Comparison of ENCODE assay signal across 16 cellular contexts in the genomic region with DNA sequence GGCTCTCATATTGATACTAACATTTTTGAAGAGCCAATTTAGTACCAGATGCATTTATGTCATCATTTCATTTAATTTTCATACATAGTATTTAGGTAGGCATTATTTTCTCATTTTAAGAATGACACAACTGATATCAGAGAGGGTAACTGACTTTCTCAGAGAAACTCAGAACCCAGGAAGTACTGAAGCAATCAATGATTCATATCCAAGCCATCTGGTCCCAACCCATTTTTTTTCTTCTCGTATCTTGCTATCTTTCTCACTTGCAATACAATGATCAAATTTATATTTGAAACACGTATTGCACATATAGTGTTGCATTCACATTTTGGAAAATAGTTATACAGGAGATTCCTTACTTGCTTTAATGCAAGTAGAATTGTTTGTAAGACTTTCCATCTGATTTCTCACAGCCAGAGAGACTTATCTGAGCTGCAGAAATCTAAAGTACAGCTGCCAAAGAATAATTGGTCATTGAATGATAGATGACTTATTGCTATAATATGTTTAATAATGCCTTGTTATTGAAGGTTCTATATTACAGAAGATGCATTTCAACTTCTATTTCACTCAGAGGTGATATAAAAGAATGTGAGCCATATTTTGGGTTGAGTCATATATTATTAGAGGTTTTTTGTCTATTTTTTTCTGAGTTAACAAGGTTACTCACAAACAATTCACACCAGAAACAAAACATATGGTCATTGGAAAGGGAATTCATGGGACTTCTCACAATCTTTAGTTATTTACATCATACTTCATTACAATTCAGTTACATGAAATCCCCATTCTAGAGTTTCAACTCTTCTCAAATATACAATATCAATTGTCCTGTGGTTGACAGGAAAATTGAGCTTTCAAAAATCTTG.
A peak's percentile ranks its signal among the peaks of the same experiment; 100 is the strongest.
DNase-seq lines count a peak whose midpoint lies in the region; ATAC-seq and TF ChIP-seq lines count a peak whose summit lies in the region.
"Had no signal": no experiment of that assay in that cellular context is flagged by ENCODE, and none has a peak within 500 bp of the region (broad histone marks: within the 10 kb centered on the region; RNA-seq: fewer than 3 reads in every experiment).

No MANE protein-coding gene starts in this region.

- H3K9me2 ChIP-seq in SK-N-SH = no peaks in the 10 kb centered on the region

- DNase-seq in AG08395 (ENCODE audit: low spot score) (peak; percentile 17), IMR-90 (peak; percentile 63), SK-N-SH (no peak), fibroblast of pulmonary artery (ENCODE audit: low read depth) (peak; percentile 49), D341Med (ENCODE audit: low spot score) (no peak), C1 segment of cervical spinal cord (lab: John Stamatoyannopoulos, UW) (no peak)
- DNase-seq: activated CD4-positive, alpha-beta T cell treated with anti-CD3 and anti-CD28 coated beads, Interleukin-2, amount 10 ng/mL, durations not matched to agents 24 days and 14 days; amniotic stem cell; COR-L47; H7; mesendoderm; NCI-H187 treated with DMSO at 0.1 percent for 48 hours; NCI-H748 treated with DMSO at 0.1 percent for 48 hours had no signal

- H3K36me3 ChIP-seq in IMR-90 (ENCODE audit: control insufficient read depth, insufficient read depth, low read length) (no peaks in the 10 kb centered on the region), SK-N-SH (replicated peaks in 1 of 2; ENCODE audit: control insufficient read depth in 1 of 2, insufficient read depth in 2 of 2, low read length in 1 of 2) (no peaks in the 10 kb centered on the region)
- H3K36me3 ChIP-seq: neutrophil had no signal

- H3K4me3 ChIP-seq in IMR-90 (ENCODE audit: insufficient read depth, low read depth, low read length) (no peak overlapping the region), SK-N-SH (ENCODE audit: low read depth in 2 of 2, low read length in 1 of 2) (no peak overlapping the region), fibroblast of pulmonary artery (replicated peaks; ENCODE audit: low read depth, low read length) (no peak overlapping the region)

- H3K9ac ChIP-seq in IMR-90 (ENCODE audit: low read depth, low read length) (no peak overlapping the region), SK-N-SH (no peak overlapping the region)

- H3K56ac ChIP-seq in IMR-90 (ENCODE audit: extremely low read depth, insufficient read depth, low read length) = no peak overlapping the region

- no peak overlapping the region for H2BK5ac ChIP-seq in IMR-90 (ENCODE audit: low read depth, low read length, poor library complexity, severe bottlenecking)

- ATAC-seq in IMR-90 (ENCODE audit: low read depth) (no peak), HG02759 (IDR thresholded peaks at IDR 0.05; ENCODE audit: unreplicated experiment) (no peak), GM19455 (IDR thresholded peaks at IDR 0.05; ENCODE audit: unreplicated experiment) (no peak)

- CTCF ChIA-PET in IMR-90 (lab: Yijun Ruan, JAX) (no interaction called here), SK-N-SH (lab: Yijun Ruan, JAX) (no interaction called here)

- no peak overlapping the region for H3K4ac ChIP-seq in IMR-90 (ENCODE audit: low read depth, low read length)

- no peak for TF ChIP-seq EP300 in SK-N-SH (IDR thresholded peaks at IDR 0.05; ENCODE audit: borderline replicate concordance in 1 of 2, low read depth in 1 of 2, low read length in 1 of 2)

- H3K4me2 ChIP-seq in IMR-90 (ENCODE audit: low read depth, low read length) = no peak overlapping the region
- H3K4me2 ChIP-seq in SK-N-SH = no peak overlapping the region

- no peak overlapping the region for H3K14ac ChIP-seq in IMR-90 (replicated peaks; ENCODE audit: low read depth, low read length)

- H4K8ac ChIP-seq in IMR-90 (ENCODE audit: low read depth in 2 of 2, low read length in 2 of 2) = no peak overlapping the region

- H3K18ac ChIP-seq in IMR-90 (ENCODE audit: low read depth, low read length) = no peak overlapping the region

- TF ChIP-seq RAD21 in IMR-90 (IDR thresholded peaks at IDR 0.05; ENCODE audit: low read length) = no peak
- TF ChIP-seq RAD21 in SK-N-SH (IDR thresholded peaks at IDR 0.05; ENCODE audit: low read length) = no peak

- no peak overlapping the region for H4K5ac ChIP-seq in IMR-90 (ENCODE audit: low read depth, low read length)

- 0 out of 3 replicates have a peak overlapping the region, but pooled peaks have one; percentile 34 for H2BK15ac ChIP-seq in IMR-90 (ENCODE audit: low read depth, low read length)

- 0 out of 2 replicates have a peak, but pooled peaks cover 7% of the 10 kb centered on the region for H3K9me1 ChIP-seq in IMR-90 (ENCODE audit: insufficient read depth, low read length)

- intact Hi-C loops in IMR-90 (cut with micrococcal nuclease) = no loop called here

- H2AFZ ChIP-seq in IMR-90 (replicated peaks; ENCODE audit: low read length, poor library complexity) (no peak overlapping the region), SK-N-SH (ENCODE audit: low read depth) (no peak overlapping the region)

- no TSS peak for BruUV-seq in IMR-90 (replicated peaks; lab: Mats Ljungman, UMichigan)

- H2BK120ac ChIP-seq in IMR-90 (ENCODE audit: low read depth, low read length) = 0 out of 2 replicates have a peak overlapping the region, but pooled peaks have one; percentile 41

- H2AK9ac ChIP-seq in IMR-90 (replicated peaks; ENCODE audit: low read depth, low read length, poor library complexity) = no peak overlapping the region

- H3K27me3 ChIP-seq in IMR-90 (ENCODE audit: control insufficient read depth, insufficient read depth, low read length) = no peaks in the 10 kb centered on the region
- no peaks in the 10 kb centered on the region for H3K27me3 ChIP-seq in SK-N-SH (ENCODE audit: insufficient read depth)
- H3K27me3 ChIP-seq: neutrophil had no signal

- TF ChIP-seq POLR2A in IMR-90 (IDR thresholded peaks at IDR 0.05; ENCODE audit: low read depth, low read length) = no peak

- no peak overlapping the region for H3K27ac ChIP-seq in IMR-90 (ENCODE audit: insufficient read depth, low read length)
- H3K27ac ChIP-seq in SK-N-SH (ENCODE audit: low read depth in 2 of 2, low read length in 1 of 2) = peak overlapping the region in 1 of 2 experiments; percentile 50; a peak in 2 of 4 replicates
- H3K27ac ChIP-seq: neutrophil had no signal

- no peak for TF ChIP-seq CTCF in IMR-90 (conservative IDR thresholded peaks at IDR 0.05; ENCODE audit: low read depth, low read length)
- TF ChIP-seq CTCF in SK-N-SH (IDR thresholded peaks at IDR 0.05) = no peak
- TF ChIP-seq CTCF in fibroblast of pulmonary artery (IDR thresholded peaks at IDR 0.05; ENCODE audit: low read length, missing control alignments) = no peak

- H3K23ac ChIP-seq in IMR-90 (ENCODE audit: low read depth, low read length) = no peak overlapping the region

- H3K4me1 ChIP-seq in IMR-90 (ENCODE audit: control insufficient read depth, insufficient read depth, low read length) (peaks cover 8% of the 10 kb centered on the region; the same call in 1 of the 2 replicates), SK-N-SH (ENCODE audit: control insufficient read depth in 1 of 2, insufficient read depth in 2 of 2, low read depth in 1 of 2, low read length in 1 of 2) (peaks cover 0 to 13% of the 10 kb centered on the region in 2 experiments; a peak in 2 of 4 replicates)

- H2BK20ac ChIP-seq in IMR-90 (ENCODE audit: low read depth, low read length) = 0 out of 2 replicates have a peak overlapping the region, but pooled peaks have one; percentile 60

- no CpG with 5 or more reads among the region's 2 CpGs for WGBS in IMR-90 (ENCODE audit: extremely low coverage in 2 of 2, insufficient read length in 1 of 2), 2 experiments
- WGBS in SK-N-SH (ENCODE audit: low lambda C conversion rate) = 9% methylated on average over 2 of the region's 2 CpGs

- dilution Hi-C loops in IMR-90 (cut with HindIII; ENCODE audit: low sequenced_read_pairs, unreplicated experiment) = no loop called here

- H4K20me1 ChIP-seq in IMR-90 (ENCODE audit: insufficient read depth, low read length) (no peaks in the 10 kb centered on the region), SK-N-SH (ENCODE audit: insufficient read depth) (no peaks in the 10 kb centered on the region)

- H4K91ac ChIP-seq in IMR-90 (ENCODE audit: insufficient read depth, low read depth, low read length) = no peak overlapping the region

- no peak overlapping the region; the same call in 1 of the 2 replicates for H2AK5ac ChIP-seq in IMR-90 (ENCODE audit: low read depth, low read length)

- H3K9me3 ChIP-seq in IMR-90 (ENCODE audit: control insufficient read depth, insufficient read depth, low read length) = no peaks in the 10 kb centered on the region
- no peaks in the 10 kb centered on the region for H3K9me3 ChIP-seq in SK-N-SH
- H3K9me3 ChIP-seq: neutrophil had no signal

- no peaks in the 10 kb centered on the region for H3K79me1 ChIP-seq in IMR-90 (ENCODE audit: low read depth in 1 of 2, low read length in 2 of 2)

- H3F3A ChIP-seq in SK-N-SH (replicated peaks; ENCODE audit: insufficient read depth) = peaks cover 26% of the 10 kb centered on the region

- in situ Hi-C loops in IMR-90 (cut with MboI; ENCODE audit: low sequenced_read_pairs) = no loop called here

- POLR2A ChIA-PET in IMR-90 (lab: Charles Lee; ENCODE audit: unreplicated experiment) (no interaction called here), SK-N-SH (lab: Yijun Ruan, JAX) (no interaction called here)

- no peaks in the 10 kb centered on the region for H3K79me2 ChIP-seq in SK-N-SH (ENCODE audit: insufficient read depth)

TF ChIP-seq in IMR-90, 13 proteins besides CTCF, POLR2A, EP300 and RAD21:
- TF ChIP-seq NFE2L2 (IDR thresholded peaks at IDR 0.05; ENCODE audit: low read depth, low read length) (no peak), BHLHE40 (IDR thresholded peaks at IDR 0.05; ENCODE audit: low read depth, low read length) (no peak), CEBPB (IDR thresholded peaks at IDR 0.05; ENCODE audit: low read depth, low read length) (peak; percentile 78; the same call in 1 of the 2 replicates)

TF ChIP-seq in SK-N-SH, 30 proteins besides CTCF, POLR2A, EP300 and RAD21 (continues in another document):
- TF ChIP-seq, protein P1, sequence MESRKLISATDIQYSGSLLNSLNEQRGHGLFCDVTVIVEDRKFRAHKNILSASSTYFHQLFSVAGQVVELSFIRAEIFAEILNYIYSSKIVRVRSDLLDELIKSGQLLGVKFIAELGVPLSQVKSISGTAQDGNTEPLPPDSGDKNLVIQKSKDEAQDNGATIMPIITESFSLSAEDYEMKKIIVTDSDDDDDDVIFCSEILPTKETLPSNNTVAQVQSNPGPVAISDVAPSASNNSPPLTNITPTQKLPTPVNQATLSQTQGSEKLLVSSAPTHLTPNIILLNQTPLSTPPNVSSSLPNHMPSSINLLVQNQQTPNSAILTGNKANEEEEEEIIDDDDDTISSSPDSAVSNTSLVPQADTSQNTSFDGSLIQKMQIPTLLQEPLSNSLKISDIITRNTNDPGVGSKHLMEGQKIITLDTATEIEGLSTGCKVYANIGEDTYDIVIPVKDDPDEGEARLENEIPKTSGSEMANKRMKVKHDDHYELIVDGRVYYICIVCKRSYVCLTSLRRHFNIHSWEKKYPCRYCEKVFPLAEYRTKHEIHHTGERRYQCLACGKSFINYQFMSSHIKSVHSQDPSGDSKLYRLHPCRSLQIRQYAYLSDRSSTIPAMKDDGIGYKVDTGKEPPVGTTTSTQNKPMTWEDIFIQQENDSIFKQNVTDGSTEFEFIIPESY (IDR thresholded peaks at IDR 0.05; ENCODE audit: borderline replicate concordance, low read depth) = no peak

Comparison
In these comparisons a context has a peak if more than half of its experiments do, and no peak if none do; other contexts are left out.
1. DNase-seq: peak in AG08395 (single experiment), IMR-90 (single experiment) and fibroblast of pulmonary artery (single experiment); none in SK-N-SH (single experiment), D341Med (single experiment) and C1 segment of cervical spinal cord (0 of 14).